ENCODE assay signal across 16 cellular contexts in genomic region chr14:71243697-71244096, GRCh38.
DNase-seq lines count a peak whose midpoint lies in the region; ATAC-seq and TF ChIP-seq lines count a peak whose summit lies in the region.
"Had no signal": no experiment of that assay in that cellular context is flagged by ENCODE, and none has a peak within 500 bp of the region (broad histone marks: within the 10 kb centered on the region; RNA-seq: fewer than 3 reads in every experiment).

No MANE protein-coding gene starts in this region.

- H3K27ac ChIP-seq in angular gyrus (ENCODE audit: low read depth, low read length) = peak overlapping the region; percentile 27
- H3K27ac ChIP-seq: BLaER1 treated with 17β-estradiol and CSF1 and Interleukin-3, amounts not matched to agents 10 nM and 100 nM had no signal

- TF ChIP-seq CTCF in fibroblast of the aortic adventitia (IDR thresholded peaks at IDR 0.05; ENCODE audit: insufficient read depth, low read length) = no peak

- H3K4me3 ChIP-seq in fibroblast of the aortic adventitia (ENCODE audit: low read depth, low read length) (no peak overlapping the region), MG63 (no peak overlapping the region)
- H3K4me3 ChIP-seq: BLaER1 treated with 17β-estradiol and CSF1 and Interleukin-3, amounts not matched to agents 10 nM and 100 nM; GM12878 had no signal

- DNase-seq in GM03348 (ENCODE audit: low spot score) = peak; percentile 58
- DNase-seq in fibroblast of the aortic adventitia (ENCODE audit: low read depth) = peak; percentile 80
- peak; percentile 69 for DNase-seq in stromal cell of bone marrow (ENCODE audit: low read depth)
- no peak for DNase-seq in MG63
- no peak for DNase-seq in DMS53 (lab: John Stamatoyannopoulos, UW)
- no peak for DNase-seq in OCI-M2 (lab: John Stamatoyannopoulos, UW; ENCODE audit: unreplicated experiment)
- DNase-seq: activated CD4-positive, alpha-beta T cell treated with anti-CD3 and anti-CD28 coated beads, Interleukin-2, amount 10 ng/mL, durations not matched to agents 7 days and 5 days; activated CD8-positive, alpha-beta memory T cell treated with anti-CD3 and anti-CD28 coated beads, Interleukin-2, amount 50 U/mL, for 4 hours; effector CD4-positive, alpha-beta T cell; erythroblast; Right ventricle myocardium superior; stimulated activated CD4-positive, alpha-beta T cell treated with anti-CD3 and anti-CD28 coated beads, Interleukin-4, amount 100 ng/mL, for 24 hours had no signal

- no peak for ATAC-seq in esophagus mucosa
- ATAC-seq: GM12878 had no signal

- H3K27me3 ChIP-seq in MG63 = no peaks in the 10 kb centered on the region
- H3K27me3 ChIP-seq: BLaER1 treated with 17β-estradiol and CSF1 and Interleukin-3, amounts not matched to agents 10 nM and 100 nM had no signal

- no peaks in the 10 kb centered on the region for H3K9me3 ChIP-seq in MG63

- no peaks in the 10 kb centered on the region for H3K36me3 ChIP-seq in MG63
- H3K36me3 ChIP-seq: BLaER1 treated with 17β-estradiol and CSF1 and Interleukin-3, amounts not matched to agents 10 nM and 100 nM had no signal

Comparison
In these comparisons a context has a peak if more than half of its experiments do, and no peak if none do; other contexts are left out.
1. DNase-seq: peak in GM03348 (single experiment), fibroblast of the aortic adventitia (single experiment) and stromal cell of bone marrow (single experiment); none in MG63 (single experiment), DMS53 (single experiment) and OCI-M2 (single experiment).